In genomic region chr17:9576521-9577401, GRCh38 we compare ENCODE assay signal across 8 cellular contexts. TPM values are rescaled to one million over a fixed set of nuclear protein-coding genes. Genes with fewer than 3 reads are reported as not detected.
DNase-seq lines count a peak whose midpoint lies in the region; ATAC-seq and TF ChIP-seq lines count a peak whose summit lies in the region.

A gene with protein sequence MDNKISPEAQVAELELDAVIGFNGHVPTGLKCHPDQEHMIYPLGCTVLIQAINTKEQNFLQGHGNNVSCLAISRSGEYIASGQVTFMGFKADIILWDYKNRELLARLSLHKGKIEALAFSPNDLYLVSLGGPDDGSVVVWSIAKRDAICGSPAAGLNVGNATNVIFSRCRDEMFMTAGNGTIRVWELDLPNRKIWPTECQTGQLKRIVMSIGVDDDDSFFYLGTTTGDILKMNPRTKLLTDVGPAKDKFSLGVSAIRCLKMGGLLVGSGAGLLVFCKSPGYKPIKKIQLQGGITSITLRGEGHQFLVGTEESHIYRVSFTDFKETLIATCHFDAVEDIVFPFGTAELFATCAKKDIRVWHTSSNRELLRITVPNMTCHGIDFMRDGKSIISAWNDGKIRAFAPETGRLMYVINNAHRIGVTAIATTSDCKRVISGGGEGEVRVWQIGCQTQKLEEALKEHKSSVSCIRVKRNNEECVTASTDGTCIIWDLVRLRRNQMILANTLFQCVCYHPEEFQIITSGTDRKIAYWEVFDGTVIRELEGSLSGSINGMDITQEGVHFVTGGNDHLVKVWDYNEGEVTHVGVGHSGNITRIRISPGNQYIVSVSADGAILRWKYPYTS (plus strand): TSS chr17:9576642. CDS start chr17:9576696, 54 bp downstream.

- H3K27ac Mint-ChIP-seq in CD4-positive, CD25-positive, alpha-beta regulatory T cell = peak within 1 kb of the TSS; percentile 89 to 99 (median 91)
- H3K27ac Mint-ChIP-seq in chondrocyte (ENCODE audit: unreplicated experiment) = peak within 1 kb of the TSS; percentile 87

- H3K27me3 Mint-ChIP-seq in CD4-positive, CD25-positive, alpha-beta regulatory T cell = peaks cover 18% of the 10 kb centered on the region
- H3K27me3 Mint-ChIP-seq in chondrocyte (ENCODE audit: low read depth) = no peaks in the 10 kb centered on the region

- H3K4me1 ChIP-seq in CD4-positive, CD25-positive, alpha-beta regulatory T cell (ENCODE audit: control insufficient read depth, insufficient read depth, low read length, poor library complexity, severe bottlenecking) = peaks cover 25% of the 10 kb centered on the region

- peak within 1 kb of the TSS; percentile 51 for H3K27ac ChIP-seq in CD4-positive, CD25-positive, alpha-beta regulatory T cell (ENCODE audit: insufficient read depth, low read length, poor library complexity, severe bottlenecking)

- no peaks in the 10 kb centered on the region for H3K9me3 Mint-ChIP-seq in CD4-positive, CD25-positive, alpha-beta regulatory T cell
- H3K9me3 Mint-ChIP-seq in chondrocyte (ENCODE audit: low read depth) = no peaks in the 10 kb centered on the region

- peaks cover 5% of the 10 kb centered on the region for H3K27me3 ChIP-seq in CD4-positive, CD25-positive, alpha-beta regulatory T cell (ENCODE audit: control insufficient read depth, insufficient read depth, low read length)
- H3K27me3 ChIP-seq in kidney epithelial cell (ENCODE audit: control insufficient read depth, insufficient read depth, low read length) = no peaks in the 10 kb centered on the region

- H3K36me3 ChIP-seq in CD4-positive, CD25-positive, alpha-beta regulatory T cell (ENCODE audit: control insufficient read depth, insufficient read depth, low read length) = no peaks in the 10 kb centered on the region
- H3K36me3 ChIP-seq in kidney epithelial cell (ENCODE audit: control insufficient read depth, insufficient read depth, low read length) = no peaks in the 10 kb centered on the region

- peak within 1 kb of the TSS; percentile 94 to 99 (median 97) for H3K4me3 Mint-ChIP-seq in CD4-positive, CD25-positive, alpha-beta regulatory T cell
- peak within 1 kb of the TSS; percentile 96 for H3K4me3 Mint-ChIP-seq in chondrocyte (ENCODE audit: unreplicated experiment)

- peaks cover 16 to 55% (median 31%) of the 10 kb centered on the region in 4 donors for H3K4me1 Mint-ChIP-seq in CD4-positive, CD25-positive, alpha-beta regulatory T cell
- peaks cover 14% of the 10 kb centered on the region for H3K4me1 Mint-ChIP-seq in chondrocyte (ENCODE audit: low read depth)

- peak; percentile 62 to 82 (median 76) for DNase-seq in CD4-positive, CD25-positive, alpha-beta regulatory T cell
- DNase-seq in NCI-H2227 treated with DMSO at 0.1 percent for 48 hours (lab: John Stamatoyannopoulos, UW) (peak; percentile 28), chondrocyte (ENCODE audit: low spot score) (no peak), kidney epithelial cell (ENCODE audit: low read depth) (no peak)
- peak; percentile 58 to 65 for DNase-seq in activated CD4-positive, alpha-beta T cell treated with anti-CD3 and anti-CD28 coated beads for 24 hours (ENCODE audit: low read depth in 2 of 2)
- peak; percentile 84 for DNase-seq in stimulated activated CD4-positive, alpha-beta T cell treated with anti-CD3 and anti-CD28 coated beads, Interleukin-15, amount 100 ng/mL, for 24 hours

- H3K4me3 ChIP-seq in CD4-positive, CD25-positive, alpha-beta regulatory T cell (ENCODE audit: low read depth, low read length) = peak within 1 kb of the TSS; percentile 97
- H3K4me3 ChIP-seq in kidney epithelial cell (ENCODE audit: low read depth, low read length) = peak within 1 kb of the TSS; percentile 69

- H3K36me3 Mint-ChIP-seq in CD4-positive, CD25-positive, alpha-beta regulatory T cell = no peaks in the 10 kb centered on the region
- H3K36me3 Mint-ChIP-seq in chondrocyte (ENCODE audit: low read depth) = no peaks in the 10 kb centered on the region

- TF ChIP-seq CTCF in chondrocyte (IDR thresholded peaks at IDR 0.05) (peak; percentile 94), kidney epithelial cell (IDR thresholded peaks at IDR 0.05; ENCODE audit: insufficient read depth, low read length, poor library complexity, severe bottlenecking) (peak; percentile 85)

- peak; percentile 57 to 61 for ATAC-seq in CD4-positive, CD25-positive, alpha-beta regulatory T cell (ENCODE audit: low read depth in 2 of 2)
- peak; percentile 50 for ATAC-seq in GM21825 (IDR thresholded peaks at IDR 0.05; ENCODE audit: unreplicated experiment)
- no peak for ATAC-seq in GM21717 (IDR thresholded peaks at IDR 0.05; ENCODE audit: unreplicated experiment)

- H3K9me3 ChIP-seq in CD4-positive, CD25-positive, alpha-beta regulatory T cell (ENCODE audit: control insufficient read depth in 2 of 2, low read length in 2 of 2) = no peaks in the 10 kb centered on the region

RNA-seq across cellular contexts. Expression of the gene that starts here (rescaled TPM):
- total RNA-seq in CD4-positive, CD25-positive, alpha-beta regulatory T cell = not detected
- not detected for polyA plus RNA-seq in CD4-positive, CD25-positive, alpha-beta regulatory T cell
- total RNA-seq in chondrocyte = 0.53 TPM in 1 of 3 replicates, not detected in the others
- total RNA-seq in kidney epithelial cell = not detected in 2 replicates

Comparison
In these comparisons a context has a peak if more than half of its experiments do, and no peak if none do; other contexts are left out.
1. Peak in DNase-seq, ATAC-seq, H3K4me3 ChIP-seq and H3K27ac ChIP-seq in CD4-positive, CD25-positive, alpha-beta regulatory T cell; RNA of the gene not detected or under 1 TPM.
2. DNase-seq: peak in NCI-H2227 treated with DMSO at 0.1 percent for 48 hours (single experiment), activated CD4-positive, alpha-beta T cell treated with anti-CD3 and anti-CD28 coated beads for 24 hours (2 of 2) and stimulated activated CD4-positive, alpha-beta T cell treated with anti-CD3 and anti-CD28 coated beads, Interleukin-15, amount 100 ng/mL, for 24 hours (single experiment); none in chondrocyte (single experiment) and kidney epithelial cell (single experiment).